ENCODE assay signal across 25 cellular contexts in genomic region chr10:129727071-129727470, GRCh38.
"Had no signal": no experiment of that assay in that cellular context is flagged by ENCODE, and none has a peak within 500 bp of the region (broad histone marks: within the 10 kb centered on the region; RNA-seq: fewer than 3 reads in every experiment).

No MANE protein-coding gene starts in this region.

- DNase-seq: cortex of kidney; effector CD4-positive, alpha-beta T cell; esophagus squamous epithelium; foreskin melanocyte; glutamatergic neuron; mesenchymal stem cell; midbrain; naive thymus-derived CD4-positive, alpha-beta T cell; small intestine; stimulated activated CD4-positive, alpha-beta T cell treated with anti-CD3 and anti-CD28 coated beads, Interleukin-15, amount 100 ng/mL, for 24 hours; stimulated activated CD4-positive, alpha-beta T cell treated with anti-CD3 and anti-CD28 coated beads, Interleukin-4, amount 100 ng/mL, for 1 hour; stimulated activated naive CD4-positive, alpha-beta T cell treated with Interleukin-2 at 50 U/mL for 16 hours; upper lobe of left lung had no signal

- H3K27ac Mint-ChIP-seq: naive thymus-derived CD4-positive, alpha-beta T cell; nephron; neural progenitor cell; progenitor cell of endocrine pancreas; stimulated activated effector memory CD8-positive, alpha-beta T cell treated with anti-CD3 and anti-CD28 coated beads, Interleukin-12 subunit alpha, Interleukin-12 subunit beta, amount 100 ng/mL, for 72 hours had no signal

- FAIRE-seq: endothelial cell of umbilical vein, kidney, pancreas, small intestine, urothelium cell line had no signal

- H3K9ac ChIP-seq: neural progenitor cell had no signal

- H3K4me3 ChIP-seq: esophagus squamous epithelium, neural progenitor cell, pancreas, right lobe of liver, thoracic aorta, tibial nerve, upper lobe of left lung had no signal

- H3K36me3 Mint-ChIP-seq: stimulated activated effector memory CD8-positive, alpha-beta T cell treated with anti-CD3 and anti-CD28 coated beads, Interleukin-12 subunit alpha, Interleukin-12 subunit beta, amount 100 ng/mL, for 72 hours had no signal

- H3K36me3 ChIP-seq: esophagus squamous epithelium, neural progenitor cell, pancreas, right lobe of liver, thoracic aorta, upper lobe of left lung had no signal

- ATAC-seq: left lobe of liver; naive thymus-derived CD4-positive, alpha-beta T cell; pancreas; right lobe of liver; stimulated activated effector memory CD8-positive, alpha-beta T cell treated with anti-CD3 and anti-CD28 coated beads, Interleukin-12 subunit alpha, Interleukin-12 subunit beta, amount 100 ng/mL, for 72 hours had no signal

- H3K27me3 Mint-ChIP-seq: naive thymus-derived CD4-positive, alpha-beta T cell had no signal

- H3K27ac ChIP-seq: esophagus squamous epithelium, neural progenitor cell, pancreas, right lobe of liver, thoracic aorta, tibial nerve, upper lobe of left lung had no signal

- H3K4me1 Mint-ChIP-seq: naive thymus-derived CD4-positive, alpha-beta T cell; nephron; stimulated activated effector memory CD8-positive, alpha-beta T cell treated with anti-CD3 and anti-CD28 coated beads, Interleukin-12 subunit alpha, Interleukin-12 subunit beta, amount 100 ng/mL, for 72 hours had no signal

- H3K4me1 ChIP-seq: esophagus squamous epithelium, neural progenitor cell, pancreas, tibial nerve, upper lobe of left lung had no signal

- H3K9me3 ChIP-seq: pancreas, right lobe of liver, thoracic aorta had no signal

- H3K27me3 ChIP-seq: esophagus squamous epithelium, neural progenitor cell, pancreas, right lobe of liver, tibial nerve, upper lobe of left lung had no signal

- H3K4me3 Mint-ChIP-seq: naive thymus-derived CD4-positive, alpha-beta T cell; nephron; neural progenitor cell; stimulated activated effector memory CD8-positive, alpha-beta T cell treated with anti-CD3 and anti-CD28 coated beads, Interleukin-12 subunit alpha, Interleukin-12 subunit beta, amount 100 ng/mL, for 72 hours had no signal
